7 cellular contexts compared by ENCODE assay signal in the genomic region with DNA sequence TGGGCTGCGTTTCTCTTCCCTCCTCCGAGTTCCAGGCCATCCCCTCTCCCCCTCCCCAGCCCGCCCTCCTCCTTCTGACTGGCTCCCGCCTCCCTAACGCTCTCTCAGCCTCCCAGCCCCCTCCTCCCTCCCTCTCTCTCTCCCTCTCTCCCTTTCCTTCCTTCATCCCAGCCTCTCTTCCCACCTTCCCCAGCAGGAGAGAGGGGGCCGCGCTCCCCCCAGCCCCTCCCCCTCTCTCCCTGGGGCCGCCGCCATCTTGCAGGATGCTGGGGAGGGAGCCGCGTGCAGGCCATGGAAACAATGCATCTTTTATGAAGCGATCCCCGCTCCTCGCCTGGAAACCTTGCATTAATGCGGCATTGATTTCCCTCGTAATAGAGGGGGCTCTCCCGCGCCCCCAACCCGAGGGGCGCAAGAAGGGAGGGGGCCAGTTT. TPM values are rescaled to one million over a fixed set of nuclear protein-coding genes. Genes with fewer than 3 reads are reported as not detected.
DNase-seq lines count a peak whose midpoint lies in the region; ATAC-seq and TF ChIP-seq lines count a peak whose summit lies in the region.

No MANE protein-coding gene starts in this region.

- H3K27me3 ChIP-seq in smooth muscle cell (ENCODE audit: low read depth), result no peaks in the 10 kb centered on the region

- no peaks in the 10 kb centered on the region for H3K79me2 ChIP-seq in smooth muscle cell (ENCODE audit: low read depth)

- H3K4me1 ChIP-seq in smooth muscle cell (ENCODE audit: low read depth), result no peaks in the 10 kb centered on the region

- H4K20me1 ChIP-seq in smooth muscle cell (ENCODE audit: low read depth), result no peaks in the 10 kb centered on the region

- no peaks in the 10 kb centered on the region for H3F3A ChIP-seq in smooth muscle cell (ENCODE audit: low read depth)

- POLR2A ChIA-PET in HEK293T (lab: Yijun Ruan, JAX) (interaction anchor here (0.9 kb wide), 1 partner anchor 12 kb away, joined by 4 read pairs; no protein-coding TSS in a partner anchor), RWPE1 (lab: Yijun Ruan, JAX; ENCODE audit: low non-redundant PET) (no interaction called here)

- TF ChIP-seq CTCF in RWPE1 (conservative IDR thresholded peaks at IDR 0.05; ENCODE audit: low read depth) (no peak), astrocyte of the cerebellum (IDR thresholded peaks at IDR 0.05; ENCODE audit: low read depth, low read length, missing control alignments) (no peak), smooth muscle cell (IDR thresholded peaks at IDR 0.05; ENCODE audit: borderline replicate concordance, insufficient read depth, poor library complexity, severe bottlenecking) (no peak)

- DNase-seq in HEK293T (ENCODE audit: extremely low spot score) (peak; percentile 66), RWPE1 (ENCODE audit: low spot score) (no peak), astrocyte of the cerebellum (ENCODE audit: low read depth) (peak; percentile 8), iPS-NIHi7 (ENCODE audit: extremely low spot score) (peak; percentile 73), smooth muscle cell (lab: John Stamatoyannopoulos, UW; ENCODE audit: unreplicated experiment) (peak; percentile 14)

- CTCF ChIA-PET in HEK293T (lab: Yijun Ruan, JAX), result no interaction called here
- CTCF ChIA-PET in RWPE1 (lab: Yijun Ruan, JAX), result no interaction called here

- no CpG with 5 or more reads among the region's 20 CpGs for WGBS in smooth muscle cell (ENCODE audit: low lambda C conversion rate)

- no peak overlapping the region for H3K9ac ChIP-seq in smooth muscle cell (ENCODE audit: low read depth)

- H3K4me2 ChIP-seq in smooth muscle cell, result peak overlapping the region; percentile 92

- no peaks in the 10 kb centered on the region for H3K36me3 ChIP-seq in smooth muscle cell (ENCODE audit: low read depth)

- H3K27ac ChIP-seq in RWPE1 (peak overlapping the region; percentile 47), smooth muscle cell (ENCODE audit: low read depth) (no peak overlapping the region)

- ATAC-seq in GM18870 (IDR thresholded peaks at IDR 0.05; ENCODE audit: unreplicated experiment) (no peak), GM19328 (IDR thresholded peaks at IDR 0.05; ENCODE audit: unreplicated experiment) (no peak)

- no peaks in the 10 kb centered on the region for H3K9me3 ChIP-seq in smooth muscle cell (replicated peaks; ENCODE audit: low read depth)

- H3K4me3 ChIP-seq in astrocyte of the cerebellum (ENCODE audit: low read depth, low read length) (peak overlapping the region; percentile 38), smooth muscle cell (peak overlapping the region; percentile 55)

- peak overlapping the region; percentile 81 for H2AFZ ChIP-seq in smooth muscle cell (ENCODE audit: low read depth)

- in situ Hi-C loops in astrocyte of the cerebellum (cut with HindIII; ENCODE audit: low sequenced_read_pairs), result no loop called here

TF ChIP-seq in HEK293T, 16 proteins besides CTCF, POLR2A, EP300 and RAD21:
- TF ChIP-seq ELF4 (IDR thresholded peaks at IDR 0.05) (no peak), FOXK2 (IDR thresholded peaks at IDR 0.05) (no peak), TARDBP (IDR thresholded peaks at IDR 0.05) (no peak), BHLHE40 (IDR thresholded peaks at IDR 0.05; ENCODE audit: borderline replicate concordance) (no peak), FOXM1 (IDR thresholded peaks at IDR 0.05; ENCODE audit: borderline replicate concordance) (peak; percentile 96), FOXA1 (IDR thresholded peaks at IDR 0.05) (no peak), NFRKB (IDR thresholded peaks at IDR 0.05) (peak; percentile 75; the same call in 1 of the 2 replicates), L3MBTL2 (conservative IDR thresholded peaks at IDR 0.05) (peak; percentile 68; the same call in 1 of the 2 replicates), ARNT (IDR thresholded peaks at IDR 0.05) (no peak), LEF1 (IDR thresholded peaks at IDR 0.05; ENCODE audit: borderline replicate concordance) (no peak), SP1 (IDR thresholded peaks at IDR 0.05) (no peak), SUZ12 (IDR thresholded peaks at IDR 0.05) (no peak), CTBP1 (IDR thresholded peaks at IDR 0.05; ENCODE audit: borderline replicate concordance) (no peak), HDGF (IDR thresholded peaks at IDR 0.05; ENCODE audit: borderline replicate concordance) (no peak), ZNF384 (IDR thresholded peaks at IDR 0.05) (no peak)
- TF ChIP-seq, protein P1, sequence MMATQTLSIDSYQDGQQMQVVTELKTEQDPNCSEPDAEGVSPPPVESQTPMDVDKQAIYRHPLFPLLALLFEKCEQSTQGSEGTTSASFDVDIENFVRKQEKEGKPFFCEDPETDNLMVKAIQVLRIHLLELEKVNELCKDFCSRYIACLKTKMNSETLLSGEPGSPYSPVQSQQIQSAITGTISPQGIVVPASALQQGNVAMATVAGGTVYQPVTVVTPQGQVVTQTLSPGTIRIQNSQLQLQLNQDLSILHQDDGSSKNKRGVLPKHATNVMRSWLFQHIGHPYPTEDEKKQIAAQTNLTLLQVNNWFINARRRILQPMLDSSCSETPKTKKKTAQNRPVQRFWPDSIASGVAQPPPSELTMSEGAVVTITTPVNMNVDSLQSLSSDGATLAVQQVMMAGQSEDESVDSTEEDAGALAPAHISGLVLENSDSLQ (IDR thresholded peaks at IDR 0.05), result no peak

RNA-seq across cellular contexts. Expression of a gene that starts 42.6 kb away (rescaled TPM):
- total RNA-seq in smooth muscle cell, result 11.3 and 12.9 TPM in 2 replicates
- 12.7 and 15.0 TPM in 2 replicates for polyA plus RNA-seq in smooth muscle cell
